1 cellular context compared by ENCODE assay signal in the genomic region with DNA sequence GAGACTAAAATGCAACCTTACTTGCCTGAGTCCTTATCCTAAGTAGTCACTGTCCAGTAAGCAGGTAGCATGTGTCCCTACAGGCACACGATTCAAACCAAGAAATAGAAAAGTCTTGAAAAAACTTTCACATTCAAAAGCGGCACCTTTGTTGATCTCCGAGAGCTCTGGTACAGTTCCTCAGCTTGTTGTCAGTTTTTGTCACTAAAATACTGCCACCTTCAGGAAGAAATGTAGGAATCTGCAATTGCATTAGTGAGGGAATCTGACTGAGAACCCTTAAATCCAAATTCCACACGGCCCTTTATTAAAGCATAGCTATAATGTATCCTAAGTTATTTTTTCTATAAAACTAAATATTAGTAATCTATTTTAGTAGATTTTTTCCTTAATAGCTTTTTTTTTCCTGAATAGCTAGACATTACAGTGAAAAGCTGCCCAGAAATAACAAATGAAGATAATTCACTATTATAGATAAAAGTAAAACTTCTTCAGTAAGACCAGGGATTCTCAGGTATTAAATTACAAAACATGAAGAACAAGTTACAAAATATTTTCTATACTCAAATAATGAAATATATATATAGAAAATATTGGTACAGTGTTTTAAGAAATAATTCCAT.
TF ChIP-seq lines count a peak whose summit lies in the region.

No MANE protein-coding gene starts in this region.

TF ChIP-seq in H1, 55 proteins besides CTCF, POLR2A, EP300 and RAD21:
- TF ChIP-seq CHD1 (IDR thresholded peaks at IDR 0.05; ENCODE audit: low read depth, low read length), result no peak
- peak; percentile 97 for TF ChIP-seq TEAD4 (IDR thresholded peaks at IDR 0.05; ENCODE audit: low read depth, low read length)
- no peak for TF ChIP-seq SIRT6 (IDR thresholded peaks at IDR 0.05; ENCODE audit: low read length)
- TF ChIP-seq, protein P1, sequence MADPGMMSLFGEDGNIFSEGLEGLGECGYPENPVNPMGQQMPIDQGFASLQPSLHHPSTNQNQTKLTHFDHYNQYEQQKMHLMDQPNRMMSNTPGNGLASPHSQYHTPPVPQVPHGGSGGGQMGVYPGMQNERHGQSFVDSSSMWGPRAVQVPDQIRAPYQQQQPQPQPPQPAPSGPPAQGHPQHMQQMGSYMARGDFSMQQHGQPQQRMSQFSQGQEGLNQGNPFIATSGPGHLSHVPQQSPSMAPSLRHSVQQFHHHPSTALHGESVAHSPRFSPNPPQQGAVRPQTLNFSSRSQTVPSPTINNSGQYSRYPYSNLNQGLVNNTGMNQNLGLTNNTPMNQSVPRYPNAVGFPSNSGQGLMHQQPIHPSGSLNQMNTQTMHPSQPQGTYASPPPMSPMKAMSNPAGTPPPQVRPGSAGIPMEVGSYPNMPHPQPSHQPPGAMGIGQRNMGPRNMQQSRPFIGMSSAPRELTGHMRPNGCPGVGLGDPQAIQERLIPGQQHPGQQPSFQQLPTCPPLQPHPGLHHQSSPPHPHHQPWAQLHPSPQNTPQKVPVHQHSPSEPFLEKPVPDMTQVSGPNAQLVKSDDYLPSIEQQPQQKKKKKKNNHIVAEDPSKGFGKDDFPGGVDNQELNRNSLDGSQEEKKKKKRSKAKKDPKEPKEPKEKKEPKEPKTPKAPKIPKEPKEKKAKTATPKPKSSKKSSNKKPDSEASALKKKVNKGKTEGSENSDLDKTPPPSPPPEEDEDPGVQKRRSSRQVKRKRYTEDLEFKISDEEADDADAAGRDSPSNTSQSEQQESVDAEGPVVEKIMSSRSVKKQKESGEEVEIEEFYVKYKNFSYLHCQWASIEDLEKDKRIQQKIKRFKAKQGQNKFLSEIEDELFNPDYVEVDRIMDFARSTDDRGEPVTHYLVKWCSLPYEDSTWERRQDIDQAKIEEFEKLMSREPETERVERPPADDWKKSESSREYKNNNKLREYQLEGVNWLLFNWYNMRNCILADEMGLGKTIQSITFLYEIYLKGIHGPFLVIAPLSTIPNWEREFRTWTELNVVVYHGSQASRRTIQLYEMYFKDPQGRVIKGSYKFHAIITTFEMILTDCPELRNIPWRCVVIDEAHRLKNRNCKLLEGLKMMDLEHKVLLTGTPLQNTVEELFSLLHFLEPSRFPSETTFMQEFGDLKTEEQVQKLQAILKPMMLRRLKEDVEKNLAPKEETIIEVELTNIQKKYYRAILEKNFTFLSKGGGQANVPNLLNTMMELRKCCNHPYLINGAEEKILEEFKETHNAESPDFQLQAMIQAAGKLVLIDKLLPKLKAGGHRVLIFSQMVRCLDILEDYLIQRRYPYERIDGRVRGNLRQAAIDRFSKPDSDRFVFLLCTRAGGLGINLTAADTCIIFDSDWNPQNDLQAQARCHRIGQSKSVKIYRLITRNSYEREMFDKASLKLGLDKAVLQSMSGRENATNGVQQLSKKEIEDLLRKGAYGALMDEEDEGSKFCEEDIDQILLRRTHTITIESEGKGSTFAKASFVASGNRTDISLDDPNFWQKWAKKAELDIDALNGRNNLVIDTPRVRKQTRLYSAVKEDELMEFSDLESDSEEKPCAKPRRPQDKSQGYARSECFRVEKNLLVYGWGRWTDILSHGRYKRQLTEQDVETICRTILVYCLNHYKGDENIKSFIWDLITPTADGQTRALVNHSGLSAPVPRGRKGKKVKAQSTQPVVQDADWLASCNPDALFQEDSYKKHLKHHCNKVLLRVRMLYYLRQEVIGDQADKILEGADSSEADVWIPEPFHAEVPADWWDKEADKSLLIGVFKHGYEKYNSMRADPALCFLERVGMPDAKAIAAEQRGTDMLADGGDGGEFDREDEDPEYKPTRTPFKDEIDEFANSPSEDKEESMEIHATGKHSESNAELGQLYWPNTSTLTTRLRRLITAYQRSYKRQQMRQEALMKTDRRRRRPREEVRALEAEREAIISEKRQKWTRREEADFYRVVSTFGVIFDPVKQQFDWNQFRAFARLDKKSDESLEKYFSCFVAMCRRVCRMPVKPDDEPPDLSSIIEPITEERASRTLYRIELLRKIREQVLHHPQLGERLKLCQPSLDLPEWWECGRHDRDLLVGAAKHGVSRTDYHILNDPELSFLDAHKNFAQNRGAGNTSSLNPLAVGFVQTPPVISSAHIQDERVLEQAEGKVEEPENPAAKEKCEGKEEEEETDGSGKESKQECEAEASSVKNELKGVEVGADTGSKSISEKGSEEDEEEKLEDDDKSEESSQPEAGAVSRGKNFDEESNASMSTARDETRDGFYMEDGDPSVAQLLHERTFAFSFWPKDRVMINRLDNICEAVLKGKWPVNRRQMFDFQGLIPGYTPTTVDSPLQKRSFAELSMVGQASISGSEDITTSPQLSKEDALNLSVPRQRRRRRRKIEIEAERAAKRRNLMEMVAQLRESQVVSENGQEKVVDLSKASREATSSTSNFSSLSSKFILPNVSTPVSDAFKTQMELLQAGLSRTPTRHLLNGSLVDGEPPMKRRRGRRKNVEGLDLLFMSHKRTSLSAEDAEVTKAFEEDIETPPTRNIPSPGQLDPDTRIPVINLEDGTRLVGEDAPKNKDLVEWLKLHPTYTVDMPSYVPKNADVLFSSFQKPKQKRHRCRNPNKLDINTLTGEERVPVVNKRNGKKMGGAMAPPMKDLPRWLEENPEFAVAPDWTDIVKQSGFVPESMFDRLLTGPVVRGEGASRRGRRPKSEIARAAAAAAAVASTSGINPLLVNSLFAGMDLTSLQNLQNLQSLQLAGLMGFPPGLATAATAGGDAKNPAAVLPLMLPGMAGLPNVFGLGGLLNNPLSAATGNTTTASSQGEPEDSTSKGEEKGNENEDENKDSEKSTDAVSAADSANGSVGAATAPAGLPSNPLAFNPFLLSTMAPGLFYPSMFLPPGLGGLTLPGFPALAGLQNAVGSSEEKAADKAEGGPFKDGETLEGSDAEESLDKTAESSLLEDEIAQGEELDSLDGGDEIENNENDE (IDR thresholded peaks at IDR 0.05; ENCODE audit: insufficient replicate concordance, low read length), result peak; percentile 77
- TF ChIP-seq JUND (IDR thresholded peaks at IDR 0.05; ENCODE audit: low read length), result no peak
- TF ChIP-seq CTBP2 (IDR thresholded peaks at IDR 0.05; ENCODE audit: borderline replicate concordance, insufficient read depth, insufficient read length, low read length), result no peak
